8 cellular contexts compared by ENCODE assay signal in the genomic region with DNA sequence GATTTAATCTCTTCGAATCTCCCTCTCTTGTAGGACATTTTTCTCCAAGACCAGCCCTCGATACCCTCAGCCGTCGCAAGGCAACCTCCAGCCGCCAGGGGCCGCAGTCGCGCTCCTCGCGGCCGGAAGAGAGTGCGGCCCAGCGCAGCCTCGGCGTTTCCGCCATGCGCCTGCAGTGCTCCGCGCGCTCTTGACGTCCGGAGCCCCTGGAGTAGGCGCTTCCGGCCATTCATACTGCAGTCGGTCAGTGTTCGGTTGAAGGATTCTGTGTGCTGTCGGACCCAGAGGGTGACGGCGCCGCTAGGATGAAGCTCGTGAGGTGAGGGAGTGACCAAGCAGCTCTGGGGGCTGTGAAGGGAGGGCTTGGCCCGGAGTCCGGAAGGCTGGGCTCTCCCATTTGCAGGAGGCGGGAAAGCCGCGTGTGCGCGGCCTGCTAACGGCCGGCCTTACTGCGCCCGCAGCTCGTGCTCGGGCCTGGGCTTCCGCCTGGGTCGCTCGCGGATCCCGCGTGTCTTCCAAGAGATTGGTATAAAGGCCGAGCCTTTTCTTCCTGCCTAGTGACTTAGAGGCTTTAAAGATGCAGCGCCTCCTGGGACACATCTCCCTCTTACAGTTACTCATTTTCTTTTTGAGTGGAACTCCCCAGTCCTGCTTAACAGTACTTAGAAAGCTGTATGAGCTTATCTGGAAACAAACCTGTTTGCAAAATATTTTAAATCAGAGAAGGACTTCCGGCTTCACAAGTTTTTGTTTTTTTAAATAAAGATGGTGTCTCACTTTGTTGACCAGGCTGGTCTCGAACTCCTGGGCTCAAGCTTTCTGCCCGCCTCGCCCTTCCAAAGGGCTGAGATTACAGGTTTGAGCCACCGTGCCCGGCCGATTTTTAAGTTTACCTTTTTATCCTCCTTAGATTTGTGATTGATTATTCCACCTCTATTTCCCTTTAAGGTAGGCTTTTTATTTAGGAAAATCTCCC. TPM values are rescaled to one million over a fixed set of nuclear protein-coding genes. Genes with fewer than 3 reads are reported as not detected.
DNase-seq lines count a peak whose midpoint lies in the region; TF ChIP-seq lines count a peak whose summit lies in the region.

TSS of gene SNRPD1 (plus strand) at position 190 of the 976 bp plus-strand sequence. CDS start at position 306, 116 bp downstream.

- H3K27me3 Mint-ChIP-seq in neural progenitor cell (ENCODE audit: insufficient read depth, low read depth) = peaks cover 9% of the 10 kb centered on the region

- no peaks in the 10 kb centered on the region for H3K9me2 ChIP-seq in MM.1S (replicated peaks; ENCODE audit: insufficient read depth, low read length)

- H3K4me2 ChIP-seq in MM.1S (ENCODE audit: low read depth, low read length) (peak within 1 kb of the TSS; percentile 80), neural progenitor cell (peak within 1 kb of the TSS; percentile 92)

- H3F3A ChIP-seq in MM.1S (ENCODE audit: insufficient read depth, low read length) (peaks cover 6% of the 10 kb centered on the region; the same call in 1 of the 2 replicates), neural progenitor cell (ENCODE audit: low read depth) (peaks cover 15% of the 10 kb centered on the region)

- H3K4me1 Mint-ChIP-seq in neural progenitor cell = peaks cover 22% of the 10 kb centered on the region

- H3K27ac ChIP-seq in MM.1S (ENCODE audit: low read length) = peak within 1 kb of the TSS; percentile 91
- peak within 1 kb of the TSS; percentile 76 for H3K27ac ChIP-seq in neural progenitor cell

- peaks cover 24% of the 10 kb centered on the region for H3K36me3 Mint-ChIP-seq in neural progenitor cell

- H4K20me1 ChIP-seq in MM.1S (ENCODE audit: insufficient read depth, low read length) (peaks cover 14% of the 10 kb centered on the region; the same call in 1 of the 2 replicates), neural progenitor cell (ENCODE audit: low read depth) (peaks cover 39% of the 10 kb centered on the region)

- H3K4me3 ChIP-seq in MM.1S (ENCODE audit: low read length) = peak within 1 kb of the TSS; percentile 98
- peak within 1 kb of the TSS; percentile 72 to 86 for H3K4me3 ChIP-seq in foreskin fibroblast (ENCODE audit: low read depth in 1 of 2, low read length in 2 of 2)
- H3K4me3 ChIP-seq in neural progenitor cell = peak within 1 kb of the TSS; percentile 91

- no peaks in the 10 kb centered on the region for H3K27me3 ChIP-seq in MM.1S (replicated peaks; ENCODE audit: insufficient read depth, low read length)
- H3K27me3 ChIP-seq in neural progenitor cell = no peaks in the 10 kb centered on the region

- H3K79me2 ChIP-seq in MM.1S (ENCODE audit: low read length) (peaks cover 54% of the 10 kb centered on the region), neural progenitor cell (ENCODE audit: low read depth) (peaks cover 54% of the 10 kb centered on the region)

- H3K27ac Mint-ChIP-seq in neural progenitor cell = peak within 1 kb of the TSS; percentile 98

- peaks cover 16% of the 10 kb centered on the region for H3K9me3 Mint-ChIP-seq in neural progenitor cell

- H2AFZ ChIP-seq in MM.1S (ENCODE audit: low read length) (peak within 1 kb of the TSS; percentile 76), neural progenitor cell (replicated peaks) (peak within 1 kb of the TSS; percentile 75)

- DNase-seq in GM03348 (ENCODE audit: low spot score) (peak; percentile 96), HCEC 1CT (peak; percentile 90), MM.1S (peak; percentile 95), SIG-M5 (lab: John Stamatoyannopoulos, UW) (peak; percentile 54), activated gamma-delta T cell treated with Interleukin-2 at 50 U/mL for 16 hours (peak; percentile 85), foreskin fibroblast (peak; percentile 89 to 97), neural progenitor cell (ENCODE audit: low spot score) (peak; percentile 95), stromal cell of bone marrow (ENCODE audit: low read depth) (peak; percentile 79)

- no peaks in the 10 kb centered on the region; the same call in 1 of the 2 replicates for H3K36me3 ChIP-seq in MM.1S (replicated peaks; ENCODE audit: insufficient read depth, low read length)
- peaks cover 14% of the 10 kb centered on the region for H3K36me3 ChIP-seq in neural progenitor cell

- peak within 1 kb of the TSS; percentile 99 for H3K4me3 Mint-ChIP-seq in neural progenitor cell

- H3K9ac ChIP-seq in MM.1S (ENCODE audit: low read length) (peak within 1 kb of the TSS; percentile 97), neural progenitor cell (peak within 1 kb of the TSS; percentile 87)

- TF ChIP-seq CTCF in MM.1S (IDR thresholded peaks at IDR 0.05; ENCODE audit: low read length) (peak; percentile 90), foreskin fibroblast (IDR thresholded peaks at IDR 0.05; ENCODE audit: low read depth, low read length) (peak; percentile 95), neural progenitor cell (IDR thresholded peaks at IDR 0.05) (peak; percentile 93)

- H3K9me3 ChIP-seq in MM.1S (replicated peaks; ENCODE audit: insufficient read depth, low read length) (no peaks in the 10 kb centered on the region), neural progenitor cell (ENCODE audit: low read depth) (no peaks in the 10 kb centered on the region)

- 0 out of 2 replicates have a peak, but pooled peaks cover 5% of the 10 kb centered on the region for H3K4me1 ChIP-seq in MM.1S (ENCODE audit: low read length)
- H3K4me1 ChIP-seq in neural progenitor cell = peaks cover 17% of the 10 kb centered on the region

RNA-seq across cellular contexts. Expression of gene SNRPD1, which starts in this region (rescaled TPM):
- total RNA-seq in neural progenitor cell (ENCODE audit: low replicate concordance) = 123 and 128 TPM in 2 replicates

Comparison
In these comparisons a context has a peak if more than half of its experiments do, and no peak if none do; other contexts are left out.
1. Peak in every context shown above with its lines: DNase-seq, H3K4me3 ChIP-seq and H3K27ac ChIP-seq.